In the genomic region with DNA sequence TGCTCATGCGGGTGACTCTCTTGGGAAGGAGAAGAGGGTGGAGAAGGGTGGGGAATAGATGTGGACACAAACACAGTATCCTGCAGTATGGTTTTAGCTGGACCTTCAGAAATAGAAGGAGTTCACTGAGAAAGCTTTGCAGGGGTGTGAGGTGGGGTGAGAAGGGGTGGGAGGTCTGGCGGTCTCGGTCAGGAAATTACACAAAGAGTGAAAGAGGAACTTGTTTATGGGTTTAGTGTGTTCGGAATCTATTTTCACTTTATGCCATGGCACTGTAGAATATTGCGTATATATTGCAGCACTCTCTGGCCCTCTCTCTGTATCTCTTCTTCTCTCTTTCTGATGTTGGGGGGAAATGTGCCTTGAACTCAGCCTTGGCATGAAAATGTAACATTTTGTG, we compare ENCODE assay signal across 10 cellular contexts.
A peak's percentile ranks its signal among the peaks of the same experiment; 100 is the strongest.
DNase-seq lines count a peak whose midpoint lies in the region; ATAC-seq and TF ChIP-seq lines count a peak whose summit lies in the region.
"Had no signal": no experiment of that assay in that cellular context is flagged by ENCODE, and none has a peak within 500 bp of the region (broad histone marks: within the 10 kb centered on the region; RNA-seq: fewer than 3 reads in every experiment).

No MANE protein-coding gene starts in this region.

- H3K79me2 ChIP-seq in osteoblast (ENCODE audit: insufficient read depth, low read length) = no peaks in the 10 kb centered on the region
- no peaks in the 10 kb centered on the region for H3K79me2 ChIP-seq in PC-9 (ENCODE audit: low read depth)

- no peak for TF ChIP-seq CTCF in osteoblast (IDR thresholded peaks at IDR 0.05; ENCODE audit: extremely low read depth, low read depth, low read length)
- no peak for TF ChIP-seq CTCF in PC-9 (conservative IDR thresholded peaks at IDR 0.05)

- H3K36me3 ChIP-seq in osteoblast (ENCODE audit: insufficient read depth, low read length) (no peaks in the 10 kb centered on the region), PC-9 (ENCODE audit: low read depth) (no peaks in the 10 kb centered on the region)

- H3K4me3 ChIP-seq in osteoblast (ENCODE audit: insufficient read depth, low read length) = no peak overlapping the region
- no peak overlapping the region for H3K4me3 ChIP-seq in PC-9

- H3K4me2 ChIP-seq in osteoblast (ENCODE audit: insufficient read depth, low read length) = no peak overlapping the region
- H3K4me2 ChIP-seq in PC-9 = no peak overlapping the region

- ATAC-seq in HG02798 (IDR thresholded peaks at IDR 0.05; ENCODE audit: poor library complexity, unreplicated experiment) = peak; percentile 94
- ATAC-seq: naive thymus-derived CD8-positive, alpha-beta T cell had no signal

- H3K9me2 ChIP-seq in PC-9 (ENCODE audit: insufficient read depth) = no peaks in the 10 kb centered on the region

- H3K27me3 ChIP-seq in osteoblast (ENCODE audit: insufficient read depth, low read length) (no peaks in the 10 kb centered on the region), PC-9 (ENCODE audit: insufficient read depth, low read depth) (no peaks in the 10 kb centered on the region)

- BruUV-seq in PC-9 (replicated peaks; lab: Mats Ljungman, UMichigan) = no TSS peak

- intact Hi-C loops in PC-9 (cut with micrococcal nuclease; ENCODE audit: unreplicated experiment) = no loop called here

- H3F3A ChIP-seq in PC-9 (ENCODE audit: insufficient read depth, low read depth) = no peaks in the 10 kb centered on the region

- POLR2A ChIA-PET in PC-9 (lab: Charles Lee; ENCODE audit: unreplicated experiment) = no interaction called here

- H3K9me3 ChIP-seq in osteoblast (ENCODE audit: low read depth, low read length) = no peaks in the 10 kb centered on the region
- H3K9me3 ChIP-seq in PC-9 (ENCODE audit: insufficient read depth, low read depth) = no peaks in the 10 kb centered on the region

- DNase-seq in GM19238 (ENCODE audit: insufficient read length, low spot score) (peak; percentile 5), KG1 (lab: John Stamatoyannopoulos, UW) (peak; percentile 66), putamen (ENCODE audit: low spot score) (peak; percentile 15), osteoblast (ENCODE audit: insufficient read length, low spot score, missing footprints) (no peak), PC-9 (no peak), SHP77 (lab: John Stamatoyannopoulos, UW) (no peak), LoVo (ENCODE audit: low spot score) (no peak)
- DNase-seq: naive thymus-derived CD8-positive, alpha-beta T cell; NCI-H2081 had no signal

- CTCF ChIA-PET in PC-9 (lab: Charles Lee) = no interaction called here

- no peaks in the 10 kb centered on the region for H4K20me1 ChIP-seq in osteoblast (ENCODE audit: insufficient read depth, low read length)
- no peaks in the 10 kb centered on the region for H4K20me1 ChIP-seq in PC-9 (ENCODE audit: insufficient read depth)

- H3K4me1 ChIP-seq in osteoblast (ENCODE audit: insufficient read depth, low read length) (no peaks in the 10 kb centered on the region), PC-9 (replicated peaks; ENCODE audit: insufficient read depth) (no peaks in the 10 kb centered on the region)

- H2AFZ ChIP-seq in osteoblast (ENCODE audit: low read length) (no peak overlapping the region), PC-9 (no peak overlapping the region)

- H3K27ac ChIP-seq in osteoblast (ENCODE audit: low read depth, low read length) = no peak overlapping the region
- H3K27ac ChIP-seq in PC-9 = no peak overlapping the region

Comparison
In these comparisons a context has a peak if more than half of its experiments do, and no peak if none do; other contexts are left out.
1. DNase-seq: peak in GM19238 (single experiment), KG1 (single experiment) and putamen (single experiment); none in osteoblast (single experiment), PC-9 (0 of 2), SHP77 (0 of 2) and LoVo (single experiment).